25 cellular contexts compared by ENCODE assay signal in the genomic region with DNA sequence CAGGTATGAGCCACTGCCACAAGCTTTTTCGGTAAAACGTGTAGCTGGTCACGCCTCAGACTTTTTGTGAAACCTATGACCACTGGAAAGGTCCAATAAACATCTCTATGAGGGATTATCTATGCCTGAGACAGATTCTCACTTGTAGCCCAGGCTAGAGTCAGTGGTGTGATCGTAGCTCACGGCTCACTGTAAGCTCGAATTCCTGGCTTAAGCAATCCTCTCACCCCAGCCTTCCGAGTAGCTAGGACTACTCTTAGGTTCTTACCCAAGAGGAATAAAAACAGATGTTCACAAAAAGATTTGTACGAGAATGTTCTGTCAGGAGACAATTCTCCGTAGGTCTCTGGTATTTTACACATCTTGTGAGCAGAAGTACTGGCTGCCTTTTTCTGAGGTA. TPM values are rescaled to one million over a fixed set of nuclear protein-coding genes. Genes with fewer than 3 reads are reported as not detected.
DNase-seq lines count a peak whose midpoint lies in the region; ATAC-seq and TF ChIP-seq lines count a peak whose summit lies in the region.
"Had no signal": no experiment of that assay in that cellular context is flagged by ENCODE, and none has a peak within 500 bp of the region (broad histone marks: within the 10 kb centered on the region; RNA-seq: fewer than 3 reads in every experiment).

No MANE protein-coding gene starts in this region.

- H3K27ac ChIP-seq in neuronal stem cell (replicated peaks; ENCODE audit: low read length) (no peak overlapping the region), transverse colon (no peak overlapping the region)
- H3K27ac ChIP-seq: adrenal gland, breast epithelium, colonic mucosa, lower lobe of right lung, spleen, uterus had no signal

- no peak for ATAC-seq in HG03095 (IDR thresholded peaks at IDR 0.05; ENCODE audit: unreplicated experiment)
- ATAC-seq: esophagus mucosa; lower lobe of right lung; stimulated activated naive B cell treated with anti-CD40 and anti-IgM and Interleukin-4, amounts not matched to agents 10 μg/mL and 1 μg/mL and 100 μg/mL, for 72 hours had no signal

- DNase-seq in EL (peak; percentile 8), NCI-H69 (lab: John Stamatoyannopoulos, UW) (peak; percentile 62), fibroblast of mammary gland (ENCODE audit: low read depth) (peak; percentile 32), neuronal stem cell (ENCODE audit: low spot score) (no peak), transverse colon (no peak), mesenteric fat pad (ENCODE audit: low spot score) (no peak)
- DNase-seq: activated CD4-positive, alpha-beta T cell treated with anti-CD3 and anti-CD28 coated beads for 1 hour; activated naive CD4-positive, alpha-beta T cell; activated T-cell treated with anti-CD3 and anti-CD28 coated beads, Interleukin-2, amount 50 U/mL, for 1 hour; adrenal gland; colonic mucosa; lower lobe of right lung; MM.1S; NCI-H1436 treated with DMSO at 0.1 percent for 48 hours; NCI-H2171; NCI-H510A treated with DMSO at 0.1 percent for 48 hours; occipital lobe; spleen; stimulated activated CD4-positive, alpha-beta T cell treated with anti-CD3 and anti-CD28 coated beads, Interleukin-4, amount 100 ng/mL, for 24 hours; stimulated activated naive B cell treated with anti-CD40 and anti-IgM and Interleukin-4, amounts not matched to agents 10 μg/mL and 1 μg/mL and 100 μg/mL, for 72 hours; T-helper 1 cell; uterus had no signal

- peak overlapping the region; percentile 78 for H2AFZ ChIP-seq in neuronal stem cell (ENCODE audit: low read length)

- H4K8ac ChIP-seq in neuronal stem cell (ENCODE audit: low read depth, low read length), result no peak overlapping the region

- no peak overlapping the region for H3K4ac ChIP-seq in neuronal stem cell (ENCODE audit: low read length)

- H3K79me1 ChIP-seq in neuronal stem cell (ENCODE audit: low read depth, low read length), result no peaks in the 10 kb centered on the region

- H2BK5ac ChIP-seq in neuronal stem cell (ENCODE audit: low read length), result no peak overlapping the region

- H3K27me3 ChIP-seq in neuronal stem cell (ENCODE audit: control insufficient read depth in 3 of 3, insufficient read depth in 3 of 3, low read depth in 1 of 3, low read length in 3 of 3), result no peaks in the 10 kb centered on the region
- H3K27me3 ChIP-seq in transverse colon, result no peaks in the 10 kb centered on the region
- H3K27me3 ChIP-seq: adrenal gland, breast epithelium, colonic mucosa, uterus had no signal

- H3K4me3 ChIP-seq in fibroblast of mammary gland (ENCODE audit: control insufficient read depth, low read depth, low read length) (no peak overlapping the region), neuronal stem cell (ENCODE audit: low read length in 2 of 2) (no peak overlapping the region), transverse colon (no peak overlapping the region)
- H3K4me3 ChIP-seq: adrenal gland, breast epithelium, colonic mucosa, lower lobe of right lung, spleen, uterus had no signal

- no peak overlapping the region for H3K9ac ChIP-seq in neuronal stem cell (ENCODE audit: low read depth, low read length, poor library complexity)

- H3K9me3 ChIP-seq in neuronal stem cell (replicated peaks in 1 of 2; ENCODE audit: control insufficient read depth in 2 of 2, insufficient read depth in 1 of 2, low read depth in 1 of 2, low read length in 2 of 2) (peaks cover 5 to 15% of the 10 kb centered on the region in 2 donors), transverse colon (no peaks in the 10 kb centered on the region)
- H3K9me3 ChIP-seq: adrenal gland, colonic mucosa, uterus had no signal

- H3K36me3 ChIP-seq in neuronal stem cell (replicated peaks in 1 of 2; ENCODE audit: control insufficient read depth in 2 of 2, insufficient read depth in 2 of 2, low read length in 2 of 2) (no peaks in the 10 kb centered on the region), transverse colon (no peaks in the 10 kb centered on the region)
- H3K36me3 ChIP-seq: adrenal gland, breast epithelium, colonic mucosa, lower lobe of right lung, spleen, uterus had no signal

- no peak overlapping the region for H4K91ac ChIP-seq in neuronal stem cell (ENCODE audit: low read depth, low read length, poor library complexity)

- no peak for TF ChIP-seq POLR2A in transverse colon (IDR thresholded peaks at IDR 0.05)

- H2BK120ac ChIP-seq in neuronal stem cell (ENCODE audit: low read depth, low read length), result no peak overlapping the region

- intact Hi-C loops in transverse colon (cut with DNase I; ENCODE audit: low total_unique reads), result no loop called here

- TF ChIP-seq CTCF in fibroblast of mammary gland (conservative IDR thresholded peaks at IDR 0.05; ENCODE audit: control insufficient read depth, insufficient read depth, low read depth, low read length), result no peak
- TF ChIP-seq CTCF in transverse colon (IDR thresholded peaks at IDR 0.05), result no peak

- H2AK5ac ChIP-seq in neuronal stem cell (ENCODE audit: low read depth, low read length), result no peak overlapping the region

- no CpG with 5 or more reads among the region's 9 CpGs for WGBS in neuronal stem cell (ENCODE audit: extremely low coverage in 2 of 2, insufficient read length in 2 of 2, insufficient replicate concordance in 1 of 2), 2 donors
- 75 to 93% methylated on average over 4 to 9 of the region's 9 CpGs for WGBS in transverse colon (ENCODE audit: low coverage in 1 of 2), 2 donors

- peaks cover 0 to 3% of the 10 kb centered on the region in 2 donors for H3K4me1 ChIP-seq in neuronal stem cell (ENCODE audit: control insufficient read depth in 2 of 2, insufficient read depth in 1 of 2, low read depth in 1 of 2, low read length in 2 of 2)
- no peaks in the 10 kb centered on the region for H3K4me1 ChIP-seq in transverse colon
- H3K4me1 ChIP-seq: adrenal gland, breast epithelium, colonic mucosa, lower lobe of right lung, spleen, uterus had no signal

- H2BK12ac ChIP-seq in neuronal stem cell (ENCODE audit: low read length), result no peak overlapping the region

- no peak overlapping the region for H3K23ac ChIP-seq in neuronal stem cell (ENCODE audit: low read depth, low read length, poor library complexity)

- no peak overlapping the region for H3K14ac ChIP-seq in neuronal stem cell (ENCODE audit: low read length)

- no peak overlapping the region for H3K18ac ChIP-seq in neuronal stem cell (ENCODE audit: low read length)

- no peak for TF ChIP-seq EP300 in transverse colon (IDR thresholded peaks at IDR 0.05; ENCODE audit: low read depth)

- in situ Hi-C loops in transverse colon (cut with MboI; ENCODE audit: low pct_ligation_motif_present in 1 of 4, low pct_unique_long_range_greater_than_20kb in 1 of 4, low sequenced_read_pairs in 3 of 4), result no loop called here

- no peak overlapping the region for H3K4me2 ChIP-seq in neuronal stem cell (ENCODE audit: insufficient read depth, low read length, poor library complexity, severe bottlenecking)

- H2BK15ac ChIP-seq in neuronal stem cell (ENCODE audit: low read length), result no peak overlapping the region

RNA-seq across cellular contexts. Expression of gene RALBP1, which starts 25.7 kb away (rescaled TPM):
- 97.0 TPM for polyA plus RNA-seq in neuronal stem cell (2013, experiment 1 of 2)
- 108 TPM for polyA plus RNA-seq in neuronal stem cell (2013, experiment 2 of 2)
- total RNA-seq in transverse colon (10 to 100 TPM; 34.2 to 93.3 (median 70.6) TPM), mesenteric fat pad (58.9 TPM)

Comparison
In these comparisons a context has a peak if more than half of its experiments do, and no peak if none do; other contexts are left out.
1. DNase-seq: peak in EL (single experiment), NCI-H69 (single experiment) and fibroblast of mammary gland (single experiment); none in neuronal stem cell (single experiment), transverse colon (single experiment) and mesenteric fat pad (single experiment).